Comparison of ENCODE assay signal across 27 cellular contexts in genomic region chr12:105874121-105874520, GRCh38.
"Had no signal": no experiment of that assay in that cellular context is flagged by ENCODE, and none has a peak within 500 bp of the region (broad histone marks: within the 10 kb centered on the region; RNA-seq: fewer than 3 reads in every experiment).

No MANE protein-coding gene starts in this region.

- ATAC-seq: naive thymus-derived CD4-positive, alpha-beta T cell; natural killer cell; psoas muscle; right cardiac atrium; right lobe of liver; stimulated activated effector memory CD8-positive, alpha-beta T cell treated with anti-CD3 and anti-CD28 coated beads, Interleukin-12 subunit alpha, Interleukin-12 subunit beta, amount 100 ng/mL, for 72 hours; stimulated activated naive B cell treated with anti-CD40 and anti-IgM and Interleukin-4, amounts not matched to agents 10 μg/mL and 1 μg/mL and 100 μg/mL, for 72 hours; stimulated activated naive CD8-positive, alpha-beta T cell treated with anti-CD3 and anti-CD28 coated beads, Interleukin-15, amount 100 ng/mL, for 72 hours; stimulated activated naive CD8-positive, alpha-beta T cell treated with anti-CD3 and anti-CD28 coated beads, Interleukin-15, Interleukin-2, amounts not matched to agents 100 U/mL and 50 U/mL, for 24 hours; upper lobe of right lung had no signal

- H3K79me2 ChIP-seq: parathyroid adenoma had no signal

- H3K27ac ChIP-seq: neutrophil, ovary, parathyroid adenoma, psoas muscle, right lobe of liver, sigmoid colon, skin epidermis, suprapubic skin, testis, tibial artery, transverse colon, upper lobe of right lung, uterus had no signal

- H3K4me1 ChIP-seq: parathyroid adenoma, psoas muscle, right lobe of liver, sigmoid colon, suprapubic skin, testis, tibial artery, transverse colon, upper lobe of right lung, uterus had no signal

- H3K9ac ChIP-seq: parathyroid adenoma had no signal

- DNase-seq: naive thymus-derived CD4-positive, alpha-beta T cell; natural killer cell; nucleus accumbens; ovary; posterior cingulate gyrus; psoas muscle; right cardiac atrium; right lobe of liver; sigmoid colon; stimulated activated CD4-positive, alpha-beta T cell treated with anti-CD3 and anti-CD28 coated beads, Interleukin-15, amount 100 ng/mL, for 24 hours; stimulated activated CD4-positive, alpha-beta T cell treated with anti-CD3 and anti-CD28 coated beads, Interleukin-2, amount 100 ng/mL, for 24 hours; stimulated activated CD4-positive, alpha-beta T cell treated with anti-CD3 and anti-CD28 coated beads, Interleukin-2, amount 100 ng/mL, for 48 hours; stimulated activated CD4-positive, alpha-beta T cell treated with anti-CD3 and anti-CD28 coated beads, Interleukin-4, amount 100 ng/mL, for 24 hours; stimulated activated naive B cell treated with anti-CD40 and anti-IgM and Interleukin-4, amounts not matched to agents 10 μg/mL and 1 μg/mL and 100 μg/mL, for 72 hours; stimulated activated naive CD8-positive, alpha-beta T cell treated with anti-CD3 and anti-CD28 coated beads, Interleukin-15, amount 100 ng/mL, for 72 hours; stimulated activated naive CD8-positive, alpha-beta T cell treated with anti-CD3 and anti-CD28 coated beads, Interleukin-15, Interleukin-2, amounts not matched to agents 100 U/mL and 50 U/mL, for 24 hours; substantia nigra; testis; tibial artery; transverse colon; upper lobe of right lung; uterus had no signal

- H2AFZ ChIP-seq: parathyroid adenoma had no signal

- H3K36me3 ChIP-seq: neutrophil, ovary, right lobe of liver, sigmoid colon, suprapubic skin, tibial artery, transverse colon, upper lobe of right lung, uterus had no signal

- H3K9me3 ChIP-seq: neutrophil, ovary, psoas muscle, right lobe of liver, sigmoid colon, suprapubic skin, testis, tibial artery, transverse colon, upper lobe of right lung, uterus had no signal

- H3K27me3 ChIP-seq: neutrophil, ovary, right lobe of liver, sigmoid colon, suprapubic skin, testis, tibial artery, transverse colon, upper lobe of right lung, uterus had no signal

- H3K4me3 ChIP-seq: ovary, psoas muscle, right lobe of liver, sigmoid colon, skin epidermis, suprapubic skin, testis, tibial artery, transverse colon, upper lobe of right lung, uterus had no signal
